Comparison of ENCODE assay signal across 10 cellular contexts in genomic region chr17:50219939-50220465, GRCh38. TPM values are rescaled to one million over a fixed set of nuclear protein-coding genes. Genes with fewer than 3 reads are reported as not detected.
DNase-seq lines count a peak whose midpoint lies in the region; ATAC-seq and TF ChIP-seq lines count a peak whose summit lies in the region.
"Had no signal": no experiment of that assay in that cellular context is flagged by ENCODE, and none has a peak within 500 bp of the region (broad histone marks: within the 10 kb centered on the region; RNA-seq: fewer than 3 reads in every experiment).

No MANE protein-coding gene starts in this region.

- H3K27me3 Mint-ChIP-seq in osteocyte (ENCODE audit: unreplicated experiment), result no peaks in the 10 kb centered on the region

- peak overlapping the region; percentile 96 for H3K27ac Mint-ChIP-seq in osteocyte (ENCODE audit: unreplicated experiment)
- H3K27ac Mint-ChIP-seq: stimulated activated naive CD8-positive, alpha-beta T cell treated with anti-CD3 and anti-CD28 coated beads, Interleukin-15, amount 100 ng/mL, for 72 hours had no signal

- peak overlapping the region; percentile 41 for H3K4me3 Mint-ChIP-seq in osteocyte (ENCODE audit: unreplicated experiment)
- H3K4me3 Mint-ChIP-seq: central memory CD8-positive, alpha-beta T cell; stimulated activated naive CD8-positive, alpha-beta T cell treated with anti-CD3 and anti-CD28 coated beads, Interleukin-15, amount 100 ng/mL, for 72 hours had no signal

- no peaks in the 10 kb centered on the region for H3K36me3 Mint-ChIP-seq in osteocyte (ENCODE audit: unreplicated experiment)

- TF ChIP-seq CTCF in osteocyte (IDR thresholded peaks at IDR 0.05), result no peak

- H3K4me1 Mint-ChIP-seq in osteocyte (ENCODE audit: unreplicated experiment), result peaks cover 87% of the 10 kb centered on the region
- H3K4me1 Mint-ChIP-seq: central memory CD8-positive, alpha-beta T cell had no signal

- no peaks in the 10 kb centered on the region for H3K36me3 ChIP-seq in SK-N-MC (ENCODE audit: insufficient read depth, low read length)

- no peaks in the 10 kb centered on the region for H3K9me3 ChIP-seq in SK-N-MC (ENCODE audit: low read depth, low read length)

- DNase-seq in D341Med (ENCODE audit: low spot score), result peak; percentile 46
- no peak for DNase-seq in SK-N-MC (ENCODE audit: low read depth, low spot score)
- peak; percentile 52 for DNase-seq in glomerular visceral epithelial cell (ENCODE audit: extremely low spot score)
- peak; percentile 84 for DNase-seq in osteocyte (ENCODE audit: extremely low spot score, unreplicated experiment)
- no peak for DNase-seq in DMS53 (lab: John Stamatoyannopoulos, UW)
- no peak for DNase-seq in NCI-H2227 (lab: John Stamatoyannopoulos, UW; ENCODE audit: unreplicated experiment)
- DNase-seq in NOMO-1 treated with DMSO at 0.1 percent for 48 hours (lab: John Stamatoyannopoulos, UW; ENCODE audit: unreplicated experiment), result no peak
- DNase-seq: stimulated activated naive CD8-positive, alpha-beta T cell treated with anti-CD3 and anti-CD28 coated beads, Interleukin-15, amount 100 ng/mL, for 72 hours had no signal

- ATAC-seq in HG02759 (IDR thresholded peaks at IDR 0.05; ENCODE audit: unreplicated experiment), result no peak

- peak overlapping the region; percentile 40 for H3K27ac ChIP-seq in SK-N-MC

- no peak overlapping the region for H3K9ac ChIP-seq in SK-N-MC (ENCODE audit: insufficient read length)

- H3K9me3 Mint-ChIP-seq in osteocyte (ENCODE audit: unreplicated experiment), result no peaks in the 10 kb centered on the region
- H3K9me3 Mint-ChIP-seq: central memory CD8-positive, alpha-beta T cell had no signal

- no peak overlapping the region for H3K4me3 ChIP-seq in SK-N-MC

RNA-seq across cellular contexts. Expression of gene COL1A1, which starts 18.6 kb away (rescaled TPM):
- 25,918 and 28,023 TPM in 2 replicates for total RNA-seq in osteocyte

RNA-seq across cellular contexts. Expression of gene SGCA, which starts 54.2 kb away (rescaled TPM):
- 12.0 and 13.0 TPM in 2 replicates for total RNA-seq in osteocyte

RNA-seq across cellular contexts. Expression of gene TMEM92, which starts 54.3 kb away (rescaled TPM):
- total RNA-seq in osteocyte, result 4.3 and 6.6 TPM in 2 replicates

Comparison
In these comparisons a context has a peak if more than half of its experiments do, and no peak if none do; other contexts are left out.
1. DNase-seq: peak in D341Med (single experiment), glomerular visceral epithelial cell (single experiment) and osteocyte (single experiment); none in SK-N-MC (single experiment), DMS53 (single experiment), NCI-H2227 (single experiment) and NOMO-1 treated with DMSO at 0.1 percent for 48 hours (single experiment).